In genomic region chr5:115625579-115626443, GRCh38 we compare ENCODE assay signal across 8 cellular contexts. TPM values are rescaled to one million over a fixed set of nuclear protein-coding genes. Genes with fewer than 3 reads are reported as not detected.
DNase-seq lines count a peak whose midpoint lies in the region; ATAC-seq and TF ChIP-seq lines count a peak whose summit lies in the region.

TSS of gene TMED7 (minus strand) at chr5:115626036. CDS start at chr5:115625792, 244 bp downstream.

- no peak within 1 kb of the TSS for H3K27ac Mint-ChIP-seq in effector memory CD8-positive, alpha-beta T cell

- H3K4me3 Mint-ChIP-seq in effector memory CD8-positive, alpha-beta T cell = no peak within 1 kb of the TSS

- POLR2A ChIA-PET in activated CD8-positive, alpha-beta memory T cell treated with anti-CD3 and anti-CD28 coated beads for 36 hours (lab: Charles Lee) = interaction anchor here (0.6 to 2.1 kb wide), 5 partner anchors 11 to 438 kb away, joined by 3 to 11 read pairs (median 3); partner anchors contain the start of genes AP3S1, ATG12 and FEM1C

- no peaks in the 10 kb centered on the region for H3K9me3 Mint-ChIP-seq in effector memory CD8-positive, alpha-beta T cell

- CTCF ChIA-PET in activated CD8-positive, alpha-beta memory T cell treated with anti-CD3 and anti-CD28 coated beads for 36 hours (lab: Charles Lee) = interaction anchor here (0.7 to 2.4 kb wide), 5 partner anchors 9 to 22 kb away, joined by 3 to 6 read pairs (median 3); no protein-coding TSS in a partner anchor

- peaks cover 14% of the 10 kb centered on the region for H3K36me3 Mint-ChIP-seq in effector memory CD8-positive, alpha-beta T cell (ENCODE audit: insufficient read depth)

- H3K27me3 Mint-ChIP-seq in effector memory CD8-positive, alpha-beta T cell = no peaks in the 10 kb centered on the region

- peaks cover 15 to 22% of the 10 kb centered on the region in 2 donors for H3K4me1 Mint-ChIP-seq in effector memory CD8-positive, alpha-beta T cell (ENCODE audit: low read depth in 2 of 2)

- ATAC-seq in effector memory CD8-positive, alpha-beta T cell (replicated peaks) = peak; percentile 87

- DNase-seq in CMK (ENCODE audit: low read depth) (peak; percentile 82), GM20000 (ENCODE audit: low spot score) (peak; percentile 96), HT-29 (ENCODE audit: low spot score) (peak; percentile 97), NOMO-1 (lab: John Stamatoyannopoulos, UW; ENCODE audit: unreplicated experiment in 2 of 2) (peak; percentile 95 to 96), medulla oblongata (ENCODE audit: extremely low spot score) (peak; percentile 99)
- DNase-seq in effector memory CD8-positive, alpha-beta T cell = peak; percentile 99 to 100 (median 99)
- DNase-seq in stimulated activated CD8-positive, alpha-beta memory T cell treated with anti-CD3 and anti-CD28 coated beads, Interleukin-12 subunit alpha, Interleukin-12 subunit beta, amount 100 ng/mL, for 1 hour (ENCODE audit: low read depth) = peak; percentile 99

- TF ChIP-seq CTCF in GM20000 (IDR thresholded peaks at IDR 0.05; ENCODE audit: extremely low read depth, missing control alignments) = no peak

RNA-seq across cellular contexts. Expression of gene TMED7, which starts in this region (rescaled TPM):
- total RNA-seq in HT-29 (2014; rRNA removed; shearing (Covaris generic)) = 336 and 348 TPM in 2 replicates
- total RNA-seq in activated CD8-positive, alpha-beta memory T cell treated with anti-CD3 and anti-CD28 coated beads for 36 hours = 10 to 100 TPM; 47.7 to 48.5 TPM

Comparison
In these comparisons a context has a peak if more than half of its experiments do, and no peak if none do; other contexts are left out.
1. Peak in every context shown above with its lines: DNase-seq and ATAC-seq.